In the genomic region with DNA sequence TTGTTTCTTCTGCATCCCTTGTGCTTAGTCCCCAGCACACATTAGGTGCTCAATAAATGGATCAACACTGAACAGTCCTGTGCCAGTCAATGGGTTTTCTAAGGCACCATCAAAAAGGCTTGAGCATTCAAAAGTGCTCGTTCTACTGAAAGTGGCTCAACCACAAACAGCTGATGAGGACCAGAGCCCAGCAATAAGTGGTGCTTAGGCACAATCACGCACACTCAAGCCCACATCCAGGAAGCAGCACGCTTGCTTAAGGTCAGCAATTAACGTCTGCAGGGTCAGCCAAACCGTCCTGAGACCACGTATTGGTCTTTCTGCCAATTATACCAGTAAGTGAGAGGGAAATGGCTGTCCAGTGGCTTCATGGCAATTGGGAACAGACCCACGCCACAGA, we compare ENCODE assay signal across 23 cellular contexts. TPM values are rescaled to one million over a fixed set of nuclear protein-coding genes. Genes with fewer than 3 reads are reported as not detected.
"Had no signal": no experiment of that assay in that cellular context is flagged by ENCODE, and none has a peak within 500 bp of the region (broad histone marks: within the 10 kb centered on the region; RNA-seq: fewer than 3 reads in every experiment).

No MANE protein-coding gene starts in this region.

- H3K27ac ChIP-seq: breast epithelium, esophagus squamous epithelium, prostate gland, skin epidermis had no signal

- DNase-seq: activated CD4-positive, alpha-beta T cell treated with anti-CD3 and anti-CD28 coated beads, Interleukin-2, amount 50 U/mL, for 1 hour; activated naive CD4-positive, alpha-beta T cell treated with Interleukin-2 at 50 U/mL for 16 hours; anterior cingulate cortex; cerebellar nuclear complex; effector CD8-positive, alpha-beta T cell; esophagus squamous epithelium; glutamatergic neuron; hypothalamus; nephron progenitor cell; right cardiac atrium; stimulated activated CD4-positive, alpha-beta T cell treated with anti-CD3 and anti-CD28 coated beads, Interleukin-15, amount 100 ng/mL, for 24 hours; stimulated activated CD4-positive, alpha-beta T cell treated with anti-CD3 and anti-CD28 coated beads, Interleukin-4, amount 100 ng/mL, for 1 hour; stimulated activated naive B cell treated with anti-CD40 and anti-IgM and Interleukin-4, amounts not matched to agents 10 μg/mL and 1 μg/mL and 100 μg/mL, for 72 hours; T-helper 9 cell had no signal

- H3K9me3 ChIP-seq: breast epithelium, esophagus squamous epithelium, prostate gland, tibial nerve had no signal

- H3K27me3 ChIP-seq: breast epithelium, esophagus squamous epithelium, tibial nerve had no signal

- H3K4me1 ChIP-seq: breast epithelium, esophagus squamous epithelium, prostate gland had no signal

- H3K36me3 ChIP-seq: breast epithelium, prostate gland had no signal

- H3K4me3 ChIP-seq: breast epithelium, esophagus squamous epithelium, prostate gland, skin epidermis, tibial nerve had no signal

RNA-seq across cellular contexts. Expression of gene PRIMA1, which starts 56.5 kb away (rescaled TPM):
- total RNA-seq: activated CD8-positive, alpha-beta memory T cell treated with anti-CD3 and anti-CD28 coated beads for 36 hours; activated T-helper 1 cell treated with anti-CD3 and anti-CD28 coated beads, Interleukin-12 subunit alpha, Interleukin-12 subunit beta, Interleukin-2, Interleukin-4 antibody, amounts not matched to agents 30 ng/mL and 10 ng/mL and 1 ng/mL, durations not matched to agents 14 hours and 24 hours and 36 hours; endothelial cell of umbilical vein; fibroblast of villous mesenchyme; kidney epithelial cell had no signal
